ENCODE assay signal across 32 cellular contexts in the genomic region with DNA sequence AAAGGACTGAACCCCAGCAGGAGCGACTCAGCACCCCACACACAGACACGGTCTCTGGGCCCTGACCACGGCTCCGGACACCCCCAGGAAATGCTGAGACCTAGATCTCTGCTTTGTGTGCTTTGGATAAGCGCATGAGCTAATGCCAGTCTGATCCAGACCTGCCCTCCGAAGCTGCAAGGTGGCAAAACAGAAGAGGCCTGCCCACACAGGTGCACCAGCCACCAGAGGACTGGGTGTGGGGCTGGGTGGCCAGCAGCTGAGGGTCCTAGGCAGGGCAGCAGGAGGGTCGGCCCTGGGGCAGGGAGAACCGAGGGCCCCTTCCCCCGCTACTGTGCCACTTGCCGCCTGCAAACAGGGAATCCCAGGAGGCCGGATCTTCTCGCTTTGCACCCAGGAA. TPM values are rescaled to one million over a fixed set of nuclear protein-coding genes. Genes with fewer than 3 reads are reported as not detected.
DNase-seq lines count a peak whose midpoint lies in the region; ATAC-seq, FAIRE-seq and TF ChIP-seq lines count a peak whose summit lies in the region.
"Had no signal": no experiment of that assay in that cellular context is flagged by ENCODE, and none has a peak within 500 bp of the region (broad histone marks: within the 10 kb centered on the region; RNA-seq: fewer than 3 reads in every experiment).

No MANE protein-coding gene starts in this region.

- H3K4me1 ChIP-seq in NT2/D1 (ENCODE audit: insufficient read depth, insufficient read length): peaks cover 40% of the 10 kb centered on the region
- H3K4me1 ChIP-seq in duodenal mucosa (ENCODE audit: control insufficient read depth in 1 of 2, insufficient read depth in 2 of 2, low read length in 2 of 2): peaks cover 58 to 66% of the 10 kb centered on the region in 2 donors
- no peaks in the 10 kb centered on the region for H3K4me1 ChIP-seq in pancreas
- H3K4me1 ChIP-seq: HAP-1, right lobe of liver had no signal

- peaks cover 23% of the 10 kb centered on the region for H3K4me1 Mint-ChIP-seq in nephron
- H3K4me1 Mint-ChIP-seq in type B pancreatic cell (ENCODE audit: unreplicated experiment): peaks cover 5% of the 10 kb centered on the region
- peaks cover 2% of the 10 kb centered on the region for H3K4me1 Mint-ChIP-seq in activated naive CD4-positive, alpha-beta T cell treated with anti-CD3 and anti-CD28 coated beads, Interleukin-2, amount 10 ng/mL, durations not matched to agents 7 days and 5 days
- H3K4me1 Mint-ChIP-seq: activated CD8-positive, alpha-beta memory T cell treated with anti-CD3 and anti-CD28 coated beads, Interleukin-2, amount 10 ng/mL, durations not matched to agents 7 days and 5 days; activated naive CD4-positive, alpha-beta T cell treated with anti-CD3 and anti-CD28 coated beads, Interleukin-2, amount 50 U/mL, for 24 hours had no signal

- H3K36me3 Mint-ChIP-seq in nephron (ENCODE audit: low read depth): no peaks in the 10 kb centered on the region
- no peaks in the 10 kb centered on the region for H3K36me3 Mint-ChIP-seq in type B pancreatic cell
- H3K36me3 Mint-ChIP-seq in activated naive CD4-positive, alpha-beta T cell treated with anti-CD3 and anti-CD28 coated beads, Interleukin-2, amount 10 ng/mL, durations not matched to agents 7 days and 5 days: no peaks in the 10 kb centered on the region
- H3K36me3 Mint-ChIP-seq: activated CD8-positive, alpha-beta memory T cell treated with anti-CD3 and anti-CD28 coated beads, Interleukin-2, amount 10 ng/mL, durations not matched to agents 7 days and 5 days; activated naive CD4-positive, alpha-beta T cell treated with anti-CD3 and anti-CD28 coated beads, Interleukin-2, amount 50 U/mL, for 24 hours; naive thymus-derived CD8-positive, alpha-beta T cell; WTC11 had no signal

- intact Hi-C loops in pancreas (cut with DNase I): loop anchor here in 2 of 3 donors (5.0 to 10.0 kb wide), 3 partner anchors 111 to 853 kb away; no protein-coding TSS in a partner anchor

- ATAC-seq in pancreas: no peak
- ATAC-seq: activated CD8-positive, alpha-beta memory T cell treated with anti-CD3 and anti-CD28 coated beads, Interleukin-2, amount 10 ng/mL, durations not matched to agents 7 days and 5 days; activated T-cell treated with anti-CD3 and anti-CD28 coated beads, Interleukin-2, amount 50 U/mL, for 72 hours; heart left ventricle; naive thymus-derived CD8-positive, alpha-beta T cell; right lobe of liver; stimulated activated naive CD8-positive, alpha-beta T cell treated with anti-CD3 and anti-CD28 coated beads, Interleukin-15, amount 100 ng/mL, for 72 hours; WTC11 had no signal

- H3K27ac ChIP-seq in duodenal mucosa (ENCODE audit: low read depth, low read length): no peak overlapping the region
- no peak overlapping the region for H3K27ac ChIP-seq in brain microvascular endothelial cell
- no peak overlapping the region for H3K27ac ChIP-seq in pancreas
- H3K27ac ChIP-seq: C4-2B, heart left ventricle, right lobe of liver had no signal

- in situ Hi-C loops in brain microvascular endothelial cell (cut with HindIII; ENCODE audit: low pct_ligation_motif_present, low sequenced_read_pairs): no loop called here

- DNase-seq in NT2/D1 (ENCODE audit: low read depth, low spot score) (no peak), type B pancreatic cell (ENCODE audit: extremely low spot score, unreplicated experiment) (no peak), brain microvascular endothelial cell (no peak), pancreas (no peak)
- no peak for DNase-seq in activated naive CD4-positive, alpha-beta T cell treated with anti-CD3 and anti-CD28 coated beads, Interleukin-2, amount 10 ng/mL, durations not matched to agents 7 days and 5 days
- DNase-seq: activated CD4-positive, alpha-beta T cell treated with anti-CD3 and anti-CD28 coated beads, Interleukin-2, amount 50 U/mL, for 1 hour; activated CD8-positive, alpha-beta memory T cell treated with anti-CD3 and anti-CD28 coated beads, Interleukin-2, amount 10 ng/mL, durations not matched to agents 7 days and 5 days; activated T-cell treated with anti-CD3 and anti-CD28 coated beads, Interleukin-2, amount 50 U/mL, for 72 hours; caudate nucleus; Karpas-422; NCI-H187; NCI-H2171 treated with DMSO at 0.1 percent for 48 hours; NCI-H524 treated with DMSO at 0.1 percent for 48 hours; right lobe of liver; stimulated activated CD4-positive, alpha-beta T cell treated with anti-CD3 and anti-CD28 coated beads, Interleukin-15, amount 100 ng/mL, for 24 hours; stimulated activated naive CD8-positive, alpha-beta T cell treated with anti-CD3 and anti-CD28 coated beads, Interleukin-15, amount 100 ng/mL, for 72 hours; T-helper 9 cell; trophoblast cell had no signal

- H3K4me3 ChIP-seq in NT2/D1 (ENCODE audit: insufficient read length, low read depth) (no peak overlapping the region), duodenal mucosa (ENCODE audit: low read depth in 1 of 2, low read length in 2 of 2) (no peak overlapping the region), brain microvascular endothelial cell (ENCODE audit: low read depth, low read length) (no peak overlapping the region), pancreas (no peak overlapping the region)
- H3K4me3 ChIP-seq: HAP-1, heart left ventricle, right lobe of liver had no signal

- CTCF ChIA-PET in activated naive CD4-positive, alpha-beta T cell treated with anti-CD3 and anti-CD28 coated beads, Interleukin-2, amount 10 ng/mL, durations not matched to agents 7 days and 5 days (lab: Charles Lee): interaction anchor here (0.9 to 1.2 kb wide), 2 partner anchors 9 to 109 kb away, joined by 3 to 5 read pairs; no protein-coding TSS in a partner anchor

- TF ChIP-seq CTCF in nephron (IDR thresholded peaks at IDR 0.05; ENCODE audit: unreplicated experiment in 3 of 3) (no peak), type B pancreatic cell (conservative IDR thresholded peaks at IDR 0.05) (no peak), brain microvascular endothelial cell (IDR thresholded peaks at IDR 0.05; ENCODE audit: low read depth, low read length, missing control alignments) (no peak), pancreas (IDR thresholded peaks at IDR 0.05) (no peak)

- H3K36me3 ChIP-seq in NT2/D1 (ENCODE audit: insufficient read depth, insufficient read length, low read length) (no peaks in the 10 kb centered on the region), duodenal mucosa (ENCODE audit: control insufficient read depth in 1 of 2, insufficient read depth in 2 of 2, low read length in 2 of 2) (no peaks in the 10 kb centered on the region), brain microvascular endothelial cell (replicated peaks) (no peaks in the 10 kb centered on the region), pancreas (no peaks in the 10 kb centered on the region)
- H3K36me3 ChIP-seq: HAP-1, heart left ventricle, right lobe of liver had no signal

- H3K27ac Mint-ChIP-seq in nephron (peak overlapping the region in 2 of 3 experiments; percentile 74 to 75), type B pancreatic cell (peak overlapping the region; percentile 92)
- H3K27ac Mint-ChIP-seq in activated naive CD4-positive, alpha-beta T cell treated with anti-CD3 and anti-CD28 coated beads, Interleukin-2, amount 10 ng/mL, durations not matched to agents 7 days and 5 days: no peak overlapping the region
- H3K27ac Mint-ChIP-seq: activated CD8-positive, alpha-beta memory T cell treated with anti-CD3 and anti-CD28 coated beads, Interleukin-2, amount 10 ng/mL, durations not matched to agents 7 days and 5 days; activated naive CD4-positive, alpha-beta T cell treated with anti-CD3 and anti-CD28 coated beads, Interleukin-2, amount 50 U/mL, for 24 hours; activated T-cell treated with anti-CD3 and anti-CD28 coated beads, Interleukin-2, amount 50 U/mL, for 72 hours; naive thymus-derived CD8-positive, alpha-beta T cell; stimulated activated naive CD8-positive, alpha-beta T cell treated with anti-CD3 and anti-CD28 coated beads, Interleukin-15, amount 100 ng/mL, for 72 hours had no signal

- WGBS in pancreas, 2 donors: 77 to 88% methylated on average over 12 of the region's 12 CpGs

- H3K9me3 Mint-ChIP-seq in nephron: no peaks in the 10 kb centered on the region
- H3K9me3 Mint-ChIP-seq in type B pancreatic cell: no peaks in the 10 kb centered on the region
- no peaks in the 10 kb centered on the region for H3K9me3 Mint-ChIP-seq in activated naive CD4-positive, alpha-beta T cell treated with anti-CD3 and anti-CD28 coated beads, Interleukin-2, amount 10 ng/mL, durations not matched to agents 7 days and 5 days
- H3K9me3 Mint-ChIP-seq: activated naive CD4-positive, alpha-beta T cell treated with anti-CD3 and anti-CD28 coated beads, Interleukin-2, amount 50 U/mL, for 24 hours; activated T-cell treated with anti-CD3 and anti-CD28 coated beads, Interleukin-2, amount 50 U/mL, for 72 hours; naive thymus-derived CD8-positive, alpha-beta T cell; stimulated activated naive CD8-positive, alpha-beta T cell treated with anti-CD3 and anti-CD28 coated beads, Interleukin-15, amount 100 ng/mL, for 72 hours; WTC11 had no signal

- FAIRE-seq in pancreas (lab: Jason Lieb, UNC): no peak
- FAIRE-seq: D721Med, GM12891 had no signal

- H3K9me3 ChIP-seq in NT2/D1 (ENCODE audit: insufficient read depth, low read length) (peaks cover 6% of the 10 kb centered on the region; the same call in 1 of the 2 replicates), duodenal mucosa (ENCODE audit: control insufficient read depth in 1 of 2, low read length in 2 of 2) (no peaks in the 10 kb centered on the region), pancreas (no peaks in the 10 kb centered on the region)
- H3K9me3 ChIP-seq: HAP-1, heart left ventricle, right lobe of liver had no signal

- H3K27me3 ChIP-seq in NT2/D1 (ENCODE audit: insufficient read depth, insufficient read length): no peaks in the 10 kb centered on the region
- H3K27me3 ChIP-seq in duodenal mucosa (ENCODE audit: control insufficient read depth in 1 of 2, insufficient read depth in 2 of 2, low read length in 2 of 2): no peaks in the 10 kb centered on the region
- no peaks in the 10 kb centered on the region for H3K27me3 ChIP-seq in brain microvascular endothelial cell (replicated peaks)
- no peaks in the 10 kb centered on the region for H3K27me3 ChIP-seq in pancreas
- H3K27me3 ChIP-seq: heart left ventricle, right lobe of liver had no signal

- peaks cover 9% of the 10 kb centered on the region for H3K27me3 Mint-ChIP-seq in nephron (ENCODE audit: low read depth)
- no peaks in the 10 kb centered on the region for H3K27me3 Mint-ChIP-seq in type B pancreatic cell
- H3K27me3 Mint-ChIP-seq in activated naive CD4-positive, alpha-beta T cell treated with anti-CD3 and anti-CD28 coated beads, Interleukin-2, amount 10 ng/mL, durations not matched to agents 7 days and 5 days: peaks cover 33% of the 10 kb centered on the region
- H3K27me3 Mint-ChIP-seq: activated CD8-positive, alpha-beta memory T cell treated with anti-CD3 and anti-CD28 coated beads, Interleukin-2, amount 10 ng/mL, durations not matched to agents 7 days and 5 days; activated naive CD4-positive, alpha-beta T cell treated with anti-CD3 and anti-CD28 coated beads, Interleukin-2, amount 50 U/mL, for 24 hours; naive thymus-derived CD8-positive, alpha-beta T cell had no signal

- H3K4me3 Mint-ChIP-seq in nephron (no peak overlapping the region), type B pancreatic cell (no peak overlapping the region)
- no peak overlapping the region for H3K4me3 Mint-ChIP-seq in activated naive CD4-positive, alpha-beta T cell treated with anti-CD3 and anti-CD28 coated beads, Interleukin-2, amount 10 ng/mL, durations not matched to agents 7 days and 5 days
- H3K4me3 Mint-ChIP-seq: activated CD8-positive, alpha-beta memory T cell treated with anti-CD3 and anti-CD28 coated beads, Interleukin-2, amount 10 ng/mL, durations not matched to agents 7 days and 5 days; activated naive CD4-positive, alpha-beta T cell treated with anti-CD3 and anti-CD28 coated beads, Interleukin-2, amount 50 U/mL, for 24 hours; activated T-cell treated with anti-CD3 and anti-CD28 coated beads, Interleukin-2, amount 50 U/mL, for 72 hours; naive thymus-derived CD8-positive, alpha-beta T cell; stimulated activated naive CD8-positive, alpha-beta T cell treated with anti-CD3 and anti-CD28 coated beads, Interleukin-15, amount 100 ng/mL, for 72 hours; WTC11 had no signal

- peak overlapping the region; percentile 51 for H3K9ac ChIP-seq in NT2/D1 (ENCODE audit: insufficient read length, low read depth)
- H3K9ac ChIP-seq in duodenal mucosa (ENCODE audit: low read depth in 1 of 2, low read length in 2 of 2): peak overlapping the region; percentile 7 to 84

RNA-seq across cellular contexts. Expression of a gene that starts 30.7 kb away (rescaled TPM):
- 677 and 972 TPM in 2 replicates for total RNA-seq in type B pancreatic cell (ENCODE audit: low replicate concordance)
- total RNA-seq in pancreas: 100 to 1,000 TPM; 421 to 934 (median 592) TPM
- 100 to 1,000 TPM; 316 to 590 TPM for polyA plus RNA-seq in pancreas

RNA-seq across cellular contexts. Expression of a gene that starts 33.6 kb away (rescaled TPM):
- total RNA-seq in type B pancreatic cell (ENCODE audit: low replicate concordance) (512 and 3,327 TPM in 2 replicates), pancreas (10 to 100 TPM in 1 of 6 donors, 1 to 10 TPM in 2, under 1 TPM in 3; 0.42 to 28.4 (median 1.0) TPM)
- polyA plus RNA-seq in pancreas: 1 to 10 TPM; 2.6 to 7.0 TPM
- total RNA-seq: mesenteric fat pad; naive thymus-derived CD8-positive, alpha-beta T cell; right lobe of liver had no signal
- polyA plus RNA-seq: heart left ventricle; naive thymus-derived CD8-positive, alpha-beta T cell had no signal

RNA-seq across cellular contexts. Expression of a gene that starts 45.4 kb away (rescaled TPM):
- 1.5 and 9.2 TPM in 2 replicates for total RNA-seq in type B pancreatic cell (ENCODE audit: low replicate concordance)
- under 1 TPM in 2 of 6 donors, not detected in 4; 0.15 to 0.32 TPM for total RNA-seq in pancreas
- under 1 TPM; 0.05 to 0.61 TPM for polyA plus RNA-seq in pancreas
- total RNA-seq: activated CD8-positive, alpha-beta memory T cell treated with anti-CD3 and anti-CD28 coated beads, Interleukin-2, amount 10 ng/mL, durations not matched to agents 7 days and 5 days; activated T-cell treated with anti-CD3 and anti-CD28 coated beads, Interleukin-2, amount 50 U/mL, for 72 hours; fibroblast of villous mesenchyme; heart left ventricle; naive thymus-derived CD8-positive, alpha-beta T cell; right lobe of liver; WTC11 had no signal
- polyA plus RNA-seq: AG04450; naive thymus-derived CD8-positive, alpha-beta T cell had no signal

RNA-seq across cellular contexts. Expression of a gene that starts 54.2 kb away (rescaled TPM):
- total RNA-seq in type B pancreatic cell (ENCODE audit: low replicate concordance): 119 and 193 TPM in 2 replicates
- not detected for total RNA-seq in pancreas
- polyA plus RNA-seq in pancreas: not detected
- total RNA-seq: activated CD8-positive, alpha-beta memory T cell treated with anti-CD3 and anti-CD28 coated beads, Interleukin-2, amount 10 ng/mL, durations not matched to agents 7 days and 5 days; activated T-cell treated with anti-CD3 and anti-CD28 coated beads, Interleukin-2, amount 50 U/mL, for 72 hours; Daoy; fibroblast of villous mesenchyme; heart left ventricle; mesenteric fat pad; naive thymus-derived CD8-positive, alpha-beta T cell; right lobe of liver; WTC11 had no signal
- polyA plus RNA-seq: AG04450; heart left ventricle; naive thymus-derived CD8-positive, alpha-beta T cell had no signal

Comparison
In these comparisons a context has a peak if more than half of its experiments do, and no peak if none do; other contexts are left out.
1. RNA of a gene that starts 33.6 kb away (total RNA-seq): 512 to 3,327 TPM in type B pancreatic cell; 0.42 to 28.4 TPM in pancreas; every median in the first group is over 10 times any median in the second.